In the genomic region with DNA sequence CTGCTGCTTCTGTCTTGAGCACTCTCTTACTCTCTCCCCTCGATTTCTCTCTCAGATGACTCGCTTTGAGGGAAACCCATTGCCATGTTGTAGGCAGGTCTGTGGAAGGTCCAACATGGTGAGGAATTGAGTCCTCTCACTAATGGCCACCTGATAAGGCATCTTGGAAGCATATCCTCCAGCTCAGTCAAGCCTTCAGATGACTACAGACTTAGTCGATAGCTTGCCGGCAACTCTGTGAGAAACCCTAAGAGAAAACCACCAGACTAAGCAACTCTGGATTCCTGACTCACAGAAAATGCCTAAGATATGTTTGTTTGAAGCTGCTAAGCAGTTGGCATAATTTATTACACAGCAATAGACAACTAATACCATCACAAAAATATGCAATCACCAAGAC, we compare ENCODE assay signal across 31 cellular contexts. TPM values are rescaled to one million over a fixed set of nuclear protein-coding genes. Genes with fewer than 3 reads are reported as not detected.
DNase-seq lines count a peak whose midpoint lies in the region; TF ChIP-seq lines count a peak whose summit lies in the region.
"Had no signal": no experiment of that assay in that cellular context is flagged by ENCODE, and none has a peak within 500 bp of the region (broad histone marks: within the 10 kb centered on the region; RNA-seq: fewer than 3 reads in every experiment).

No MANE protein-coding gene starts in this region.

- in situ Hi-C loops in mammary epithelial cell (cut with MboI; ENCODE audit: low sequenced_read_pairs in 2 of 2) = no loop called here

- DNase-seq in mammary epithelial cell = peak; percentile 52
- DNase-seq in breast epithelium (ENCODE audit: low spot score in 2 of 2) = no peak
- peak; percentile 84 for DNase-seq in amniotic epithelial cell (ENCODE audit: low read depth)
- peak; percentile 28 for DNase-seq in fibroblast of mammary gland (ENCODE audit: low read depth)
- peak; percentile 43 for DNase-seq in stromal cell of bone marrow (ENCODE audit: low read depth)
- DNase-seq in NCI-H524 treated with DMSO at 0.1 percent for 48 hours (lab: John Stamatoyannopoulos, UW) = no peak
- no peak for DNase-seq in germinal center (ENCODE audit: low spot score)
- DNase-seq in Ammon's horn (ENCODE audit: low spot score) = no peak
- DNase-seq: activated CD4-positive, alpha-beta T cell treated with anti-CD3 and anti-CD28 coated beads, Interleukin-2, amount 10 ng/mL, durations not matched to agents 7 days and 5 days; activated CD8-positive, alpha-beta memory T cell treated with anti-CD3 and anti-CD28 coated beads, Interleukin-2, amount 10 ng/mL, durations not matched to agents 7 days and 5 days; activated naive CD4-positive, alpha-beta T cell; activated T-cell treated with anti-CD3 and anti-CD28 coated beads, Interleukin-2, amount 50 U/mL, for 48 hours; CD8-positive, alpha-beta T cell; DMS 273 treated with DMSO at 0.1 percent for 48 hours; effector memory CD4-positive, alpha-beta T cell; esophagus squamous epithelium; glutamatergic neuron; islet precursor cell; midbrain; naive thymus-derived CD4-positive, alpha-beta T cell; NCI-H1105 treated with DMSO at 0.1 percent for 48 hours; NCI-H2029; NCI-H69; nucleus accumbens; stimulated activated CD4-positive, alpha-beta T cell treated with anti-CD3 and anti-CD28 coated beads, Interleukin-1b, Interleukin-23, amount 100 ng/mL, for 48 hours; stimulated activated CD8-positive, alpha-beta memory T cell treated with anti-CD3 and anti-CD28 coated beads, Interleukin-4, amount 100 ng/mL, for 48 hours; stomach; T1000 had no signal

- H3K36me3 ChIP-seq in mammary epithelial cell (ENCODE audit: insufficient read depth, low read length) (no peaks in the 10 kb centered on the region), breast epithelium (no peaks in the 10 kb centered on the region)
- H3K36me3 ChIP-seq: esophagus squamous epithelium, stomach, tibial nerve had no signal

- intact Hi-C loops in mammary epithelial cell (cut with micrococcal nuclease) = no loop called here
- intact Hi-C loops in breast epithelium (cut with DNase I; ENCODE audit: low total_unique reads) = loop anchor here (5.0 kb wide), 1 partner anchor 1470 kb away; no protein-coding TSS in a partner anchor

- H3K27ac ChIP-seq in mammary epithelial cell (ENCODE audit: insufficient read depth, low read depth, low read length) = no peak overlapping the region
- H3K27ac ChIP-seq in breast epithelium = no peak overlapping the region
- H3K27ac ChIP-seq: 22Rv1, esophagus squamous epithelium, skin epidermis, stomach, tibial nerve had no signal

- TF ChIP-seq POLR2A in breast epithelium (IDR thresholded peaks at IDR 0.05) = no peak

- no peak overlapping the region for H2AFZ ChIP-seq in mammary epithelial cell (ENCODE audit: low read depth, low read length)

- no peak overlapping the region for H3K4me2 ChIP-seq in mammary epithelial cell (ENCODE audit: insufficient read depth, low read depth, low read length)

- TF ChIP-seq CTCF in mammary epithelial cell (conservative IDR thresholded peaks at IDR 0.05 in 1 of 2, IDR thresholded peaks at IDR 0.05 in 1 of 2; ENCODE audit: extremely low read depth in 1 of 2, insufficient read depth in 1 of 2, low read depth in 1 of 2, low read length in 2 of 2) (no peak), breast epithelium (IDR thresholded peaks at IDR 0.05) (no peak), fibroblast of mammary gland (conservative IDR thresholded peaks at IDR 0.05; ENCODE audit: control insufficient read depth, insufficient read depth, low read depth, low read length) (no peak)

- H3K9ac ChIP-seq in mammary epithelial cell (ENCODE audit: insufficient read depth, low read length) = no peak overlapping the region

- H3K4me3 ChIP-seq in mammary epithelial cell (replicated peaks in 1 of 3; ENCODE audit: insufficient read depth in 1 of 3, low read depth in 2 of 3, low read length in 3 of 3) (no peak overlapping the region), breast epithelium (no peak overlapping the region), fibroblast of mammary gland (ENCODE audit: control insufficient read depth, low read depth, low read length) (no peak overlapping the region)
- H3K4me3 ChIP-seq: esophagus squamous epithelium, skin epidermis, stomach, tibial nerve had no signal

- no peaks in the 10 kb centered on the region for H3K79me2 ChIP-seq in mammary epithelial cell (ENCODE audit: insufficient read depth, low read length)

- H3K4me1 ChIP-seq in mammary epithelial cell (ENCODE audit: insufficient read depth, low read length) = no peaks in the 10 kb centered on the region
- no peaks in the 10 kb centered on the region for H3K4me1 ChIP-seq in breast epithelium
- H3K4me1 ChIP-seq: esophagus squamous epithelium, stomach, tibial nerve had no signal

- peaks cover 3% of the 10 kb centered on the region for H3K27me3 ChIP-seq in mammary epithelial cell (ENCODE audit: insufficient read depth, low read length)
- no peaks in the 10 kb centered on the region for H3K27me3 ChIP-seq in breast epithelium
- H3K27me3 ChIP-seq: esophagus squamous epithelium, stomach, tibial nerve had no signal

- CTCF ChIA-PET in mammary epithelial cell (lab: Charles Lee; ENCODE audit: low non-redundant PET) = interaction anchor here (0.5 kb wide), 1 partner anchor 131 kb away, joined by 3 read pairs; no protein-coding TSS in a partner anchor

- H4K20me1 ChIP-seq in mammary epithelial cell (ENCODE audit: insufficient read depth, low read length) = no peaks in the 10 kb centered on the region

- dilution Hi-C loops in mammary epithelial cell (cut with HindIII; ENCODE audit: low sequenced_read_pairs) = no loop called here

- BruUV-seq in mammary epithelial cell (replicated peaks; lab: Mats Ljungman, UMichigan) = no TSS peak

- 63% methylated on average over 2 of the region's 4 CpGs for WGBS in mammary epithelial cell (ENCODE audit: low coverage, missing lambda C conversion rate)

- H3K9me3 ChIP-seq in mammary epithelial cell (replicated peaks; ENCODE audit: insufficient read depth, low read length) = no peaks in the 10 kb centered on the region
- no peaks in the 10 kb centered on the region for H3K9me3 ChIP-seq in breast epithelium
- H3K9me3 ChIP-seq: esophagus squamous epithelium, stomach, tibial nerve had no signal

RNA-seq across cellular contexts. Expression of a gene that starts 51.2 kb away (rescaled TPM):
- 10 to 100 TPM; 45.8 to 49.0 TPM for total RNA-seq in mammary epithelial cell
- 29.5 TPM for polyA plus RNA-seq in mammary epithelial cell
- polyA minus RNA-seq in mammary epithelial cell = 197 TPM
- total RNA-seq in breast epithelium = 10 to 100 TPM; 40.0 to 52.4 (median 45.2) TPM

Comparison
In these comparisons a context has a peak if more than half of its experiments do, and no peak if none do; other contexts are left out.
1. DNase-seq: peak in mammary epithelial cell (single experiment), amniotic epithelial cell (single experiment), fibroblast of mammary gland (single experiment) and stromal cell of bone marrow (single experiment); none in breast epithelium (0 of 2), NCI-H524 treated with DMSO at 0.1 percent for 48 hours (single experiment), germinal center (single experiment) and Ammon's horn (single experiment).